ENCODE assay signal across 7 cellular contexts in the genomic region with DNA sequence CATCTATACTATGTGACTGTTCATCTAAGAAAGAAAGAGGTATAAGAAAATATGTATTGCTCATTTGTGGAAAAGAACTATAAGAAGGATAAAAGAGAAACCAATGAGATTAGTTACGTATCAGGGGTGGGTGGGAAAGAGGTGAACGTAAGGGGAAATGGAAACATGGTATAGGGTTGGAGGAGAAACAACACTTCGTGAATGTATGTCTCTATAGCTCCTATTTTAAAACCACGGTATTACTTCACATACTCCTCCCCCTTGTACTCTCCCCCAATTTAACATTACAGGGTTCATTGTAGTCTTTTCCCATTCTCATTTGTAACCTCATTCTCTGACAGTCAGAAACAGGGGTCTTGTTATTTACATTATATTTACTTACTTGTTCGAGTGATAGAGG.
"Had no signal": no experiment of that assay in that cellular context is flagged by ENCODE, and none has a peak within 500 bp of the region (broad histone marks: within the 10 kb centered on the region; RNA-seq: fewer than 3 reads in every experiment).

No MANE protein-coding gene starts in this region.

- DNase-seq: IMR-90, Karpas-422, KBM-7, KG1 had no signal

- H3K9ac ChIP-seq: KMS-11 had no signal

- H3K4me2 ChIP-seq: KMS-11 had no signal

- H3K27ac ChIP-seq: HL-60, KMS-11 had no signal

- ATAC-seq: K562 had no signal

- FAIRE-seq: K562 had no signal

- H3K4me3 ChIP-seq: K562 had no signal
